Comparison of ENCODE assay signal across 9 cellular contexts in the genomic region with DNA sequence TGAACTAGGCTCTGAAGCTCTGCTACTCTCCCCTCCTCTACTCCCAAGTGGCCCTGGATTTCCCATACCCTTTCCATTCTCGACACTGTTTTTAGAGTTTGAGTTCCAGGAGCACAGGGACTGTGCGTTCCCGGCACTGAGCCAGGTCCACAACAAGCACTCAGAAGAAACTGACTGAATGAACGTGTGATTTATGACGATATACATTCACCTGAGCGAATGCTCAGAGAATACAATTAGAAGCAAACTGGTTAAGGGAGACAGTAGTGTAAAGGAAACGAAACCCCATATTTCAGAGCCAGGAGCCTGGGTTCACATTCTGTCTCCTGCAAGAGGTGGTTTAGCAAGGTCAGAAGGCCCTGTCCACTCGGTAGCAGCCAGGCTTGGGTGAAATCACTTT. TPM values are rescaled to one million over a fixed set of nuclear protein-coding genes. Genes with fewer than 3 reads are reported as not detected.
A peak's percentile ranks its signal among the peaks of the same experiment; 100 is the strongest.
DNase-seq lines count a peak whose midpoint lies in the region; ATAC-seq, FAIRE-seq and TF ChIP-seq lines count a peak whose summit lies in the region.
"Had no signal": no experiment of that assay in that cellular context is flagged by ENCODE, and none has a peak within 500 bp of the region (broad histone marks: within the 10 kb centered on the region; RNA-seq: fewer than 3 reads in every experiment).

No MANE protein-coding gene starts in this region.

- H2AFZ ChIP-seq in astrocyte (ENCODE audit: low read depth, low read length) = no peak overlapping the region

- no peaks in the 10 kb centered on the region for H3K36me3 ChIP-seq in CD4-positive, CD25-positive, alpha-beta regulatory T cell (ENCODE audit: control insufficient read depth, insufficient read depth, low read length)
- H3K36me3 ChIP-seq in astrocyte (ENCODE audit: insufficient read depth, low read length) = no peaks in the 10 kb centered on the region

- in situ Hi-C loops in G401 (cut with HindIII; ENCODE audit: low sequenced_read_pairs) = no loop called here

- no peak for TF ChIP-seq CTCF in astrocyte (IDR thresholded peaks at IDR 0.05; ENCODE audit: insufficient read depth, low read depth, low read length)

- H3K9me3 Mint-ChIP-seq in CD4-positive, CD25-positive, alpha-beta regulatory T cell = no peaks in the 10 kb centered on the region
- H3K9me3 Mint-ChIP-seq in astrocyte (ENCODE audit: unreplicated experiment) = no peaks in the 10 kb centered on the region
- no peaks in the 10 kb centered on the region for H3K9me3 Mint-ChIP-seq in natural killer cell treated with Interleukin-12 subunit alpha and Interleukin-12 subunit beta and Interleukin-15 and Interleukin-18, amount 100 ng/mL, for 72 hours

- H3K27ac Mint-ChIP-seq in CD4-positive, CD25-positive, alpha-beta regulatory T cell = peak overlapping the region in 2 of 3 donors; percentile 13 to 85
- H3K27ac Mint-ChIP-seq in astrocyte (ENCODE audit: unreplicated experiment) = no peak overlapping the region
- peak overlapping the region in 1 of 2 donors; percentile 1 for H3K27ac Mint-ChIP-seq in natural killer cell treated with Interleukin-12 subunit alpha and Interleukin-12 subunit beta and Interleukin-15 and Interleukin-18, amount 100 ng/mL, for 72 hours

- no peaks in the 10 kb centered on the region for H3K36me3 Mint-ChIP-seq in CD4-positive, CD25-positive, alpha-beta regulatory T cell
- no peaks in the 10 kb centered on the region for H3K36me3 Mint-ChIP-seq in astrocyte (ENCODE audit: low read depth, unreplicated experiment)
- H3K36me3 Mint-ChIP-seq in natural killer cell treated with Interleukin-12 subunit alpha and Interleukin-12 subunit beta and Interleukin-15 and Interleukin-18, amount 100 ng/mL, for 72 hours = no peaks in the 10 kb centered on the region

- peaks cover 45% of the 10 kb centered on the region for H3K4me1 ChIP-seq in CD4-positive, CD25-positive, alpha-beta regulatory T cell (ENCODE audit: control insufficient read depth, insufficient read depth, low read length, poor library complexity, severe bottlenecking)
- peaks cover 7% of the 10 kb centered on the region for H3K4me1 ChIP-seq in astrocyte (ENCODE audit: insufficient read depth, low read length)
- H3K4me1 ChIP-seq: parathyroid adenoma had no signal

- no peak overlapping the region for H3K4me3 ChIP-seq in CD4-positive, CD25-positive, alpha-beta regulatory T cell (ENCODE audit: low read depth, low read length)
- no peak overlapping the region for H3K4me3 ChIP-seq in astrocyte (ENCODE audit: insufficient read depth, low read depth, low read length)

- ATAC-seq in CD4-positive, CD25-positive, alpha-beta regulatory T cell (ENCODE audit: low read depth in 2 of 2) = no peak
- no peak for ATAC-seq in natural killer cell treated with Interleukin-12 subunit alpha and Interleukin-12 subunit beta and Interleukin-15 and Interleukin-18, amount 100 ng/mL, for 72 hours
- no peak for ATAC-seq in GM19328 (IDR thresholded peaks at IDR 0.05; ENCODE audit: unreplicated experiment)

- H3K27ac ChIP-seq in CD4-positive, CD25-positive, alpha-beta regulatory T cell (ENCODE audit: insufficient read depth, low read length, poor library complexity, severe bottlenecking) = peak overlapping the region; percentile 19
- H3K27ac ChIP-seq in astrocyte (ENCODE audit: low read depth, low read length) = no peak overlapping the region
- H3K27ac ChIP-seq: parathyroid adenoma had no signal

- no peak for DNase-seq in CD4-positive, CD25-positive, alpha-beta regulatory T cell
- DNase-seq in G401 (ENCODE audit: low spot score) (peak; percentile 7), astrocyte (ENCODE audit: low read depth) (no peak), UCSD-AML1 (lab: John Stamatoyannopoulos, UW; ENCODE audit: unreplicated experiment) (no peak), NCI-H1092 (lab: John Stamatoyannopoulos, UW) (no peak), A172 (ENCODE audit: low spot score) (no peak)
- no peak for DNase-seq in natural killer cell treated with Interleukin-12 subunit alpha and Interleukin-12 subunit beta and Interleukin-15 and Interleukin-18, amount 100 ng/mL, for 72 hours (ENCODE audit: low spot score)

- H3K4me3 Mint-ChIP-seq in CD4-positive, CD25-positive, alpha-beta regulatory T cell = peak overlapping the region; percentile 85 to 91 (median 86)
- peak overlapping the region; percentile 83 for H3K4me3 Mint-ChIP-seq in astrocyte (ENCODE audit: unreplicated experiment)
- H3K4me3 Mint-ChIP-seq in natural killer cell treated with Interleukin-12 subunit alpha and Interleukin-12 subunit beta and Interleukin-15 and Interleukin-18, amount 100 ng/mL, for 72 hours = peak overlapping the region; percentile 55

- H3K27me3 ChIP-seq in CD4-positive, CD25-positive, alpha-beta regulatory T cell (ENCODE audit: control insufficient read depth, insufficient read depth, low read length) = no peaks in the 10 kb centered on the region
- H3K27me3 ChIP-seq in astrocyte (ENCODE audit: insufficient read depth, low read length) = peaks cover 3% of the 10 kb centered on the region

- peaks cover 30% of the 10 kb centered on the region for H3K79me2 ChIP-seq in astrocyte (ENCODE audit: insufficient read depth, low read length)

- no peak overlapping the region for H3K4me2 ChIP-seq in astrocyte (ENCODE audit: low read length)

- no peak overlapping the region for H3K9ac ChIP-seq in astrocyte (ENCODE audit: low read length)
- H3K9ac ChIP-seq: parathyroid adenoma had no signal

- H3K27me3 Mint-ChIP-seq in CD4-positive, CD25-positive, alpha-beta regulatory T cell = peaks cover 14% of the 10 kb centered on the region
- peaks cover under 1% of the 10 kb centered on the region for H3K27me3 Mint-ChIP-seq in astrocyte (ENCODE audit: low read depth, unreplicated experiment)
- H3K27me3 Mint-ChIP-seq in natural killer cell treated with Interleukin-12 subunit alpha and Interleukin-12 subunit beta and Interleukin-15 and Interleukin-18, amount 100 ng/mL, for 72 hours = no peaks in the 10 kb centered on the region

- H4K20me1 ChIP-seq in astrocyte (ENCODE audit: insufficient read depth, low read length) = peaks cover 25% of the 10 kb centered on the region

- no peak for FAIRE-seq in astrocyte (lab: Jason Lieb, UNC)

- H3K9me3 ChIP-seq in CD4-positive, CD25-positive, alpha-beta regulatory T cell (ENCODE audit: control insufficient read depth in 2 of 2, low read length in 2 of 2) = no peaks in the 10 kb centered on the region
- H3K9me3 ChIP-seq in astrocyte (ENCODE audit: insufficient read depth, low read depth, low read length) = no peaks in the 10 kb centered on the region

- peaks cover 18 to 77% (median 55%) of the 10 kb centered on the region in 4 donors for H3K4me1 Mint-ChIP-seq in CD4-positive, CD25-positive, alpha-beta regulatory T cell
- H3K4me1 Mint-ChIP-seq in astrocyte (ENCODE audit: low read depth, unreplicated experiment) = peaks cover 32% of the 10 kb centered on the region
- H3K4me1 Mint-ChIP-seq in natural killer cell treated with Interleukin-12 subunit alpha and Interleukin-12 subunit beta and Interleukin-15 and Interleukin-18, amount 100 ng/mL, for 72 hours (ENCODE audit: low read depth in 2 of 2) = peaks cover 36 to 48% of the 10 kb centered on the region in 2 donors

RNA-seq across cellular contexts. Expression of gene KIAA0232, which starts 1.4 kb away (rescaled TPM):
- total RNA-seq in CD4-positive, CD25-positive, alpha-beta regulatory T cell = 25.3 TPM
- 10 to 100 TPM in 2 of 4 donors, 1 to 10 TPM in 2; 5.6 to 16.7 (median 10.8) TPM for polyA plus RNA-seq in CD4-positive, CD25-positive, alpha-beta regulatory T cell
- 9.7 and 10.3 TPM in 2 replicates for total RNA-seq in G401 (2014; rRNA removed; shearing (Covaris generic))
- total RNA-seq in astrocyte = 25.0 and 27.6 TPM in 2 replicates
- total RNA-seq in natural killer cell treated with Interleukin-12 subunit alpha and Interleukin-12 subunit beta and Interleukin-15 and Interleukin-18, amount 100 ng/mL, for 72 hours = 10 to 100 TPM; 19.5 to 20.6 TPM
- 21.6 and 22.6 TPM in 2 replicates for total RNA-seq in A172 (2014; rRNA removed; shearing (Covaris generic))
